21 cellular contexts compared by ENCODE assay signal in the genomic region with DNA sequence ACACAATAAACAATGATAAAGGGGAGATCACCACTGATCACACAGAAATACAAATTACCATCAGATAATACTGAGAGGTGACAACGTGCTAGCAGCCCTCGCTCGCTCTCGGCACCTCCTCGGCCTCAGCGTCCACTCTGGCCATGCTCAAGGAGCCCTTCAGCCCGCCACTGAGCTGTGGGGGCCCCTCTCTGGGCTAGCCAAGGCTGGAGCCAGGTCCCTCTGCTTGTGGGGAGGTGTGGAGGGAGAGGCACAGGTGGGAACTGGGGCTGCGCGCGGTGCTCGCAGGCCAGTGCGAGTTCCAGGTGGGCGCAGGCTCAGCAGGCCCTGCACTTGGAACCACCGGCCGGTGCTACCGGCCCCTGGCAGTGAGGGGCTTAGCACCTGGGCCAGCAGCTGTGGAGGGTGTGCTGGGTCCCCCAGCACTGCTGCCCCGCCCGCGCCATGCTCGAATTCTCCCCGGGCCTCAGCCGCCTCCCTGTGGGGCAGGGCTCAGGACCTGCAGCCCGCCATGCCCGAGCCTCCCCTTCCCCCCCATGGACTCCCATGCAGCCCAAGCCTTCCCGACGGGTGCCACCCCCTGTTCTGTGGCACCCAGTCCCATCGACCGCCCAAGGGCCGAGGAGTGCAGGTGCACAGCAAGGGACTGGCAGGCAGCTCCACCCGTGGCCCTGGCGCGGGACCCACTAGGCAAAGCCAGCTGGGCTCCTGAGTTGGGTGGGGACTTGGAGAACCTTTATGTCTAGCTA.
DNase-seq lines count a peak whose midpoint lies in the region; ATAC-seq and TF ChIP-seq lines count a peak whose summit lies in the region.
"Had no signal": no experiment of that assay in that cellular context is flagged by ENCODE, and none has a peak within 500 bp of the region (broad histone marks: within the 10 kb centered on the region; RNA-seq: fewer than 3 reads in every experiment).

No MANE protein-coding gene starts in this region.

- TF ChIP-seq POLR2A in spleen (IDR thresholded peaks at IDR 0.05) = no peak

- H3K27me3 Mint-ChIP-seq in stimulated activated naive CD8-positive, alpha-beta T cell treated with anti-CD3 and anti-CD28 coated beads, Interleukin-15, amount 100 ng/mL, for 72 hours = no peaks in the 10 kb centered on the region
- H3K27me3 Mint-ChIP-seq: CD4-positive, alpha-beta memory T cell had no signal

- no peaks in the 10 kb centered on the region for H3K27me3 ChIP-seq in lower lobe of right lung (ENCODE audit: low read depth)
- no peaks in the 10 kb centered on the region for H3K27me3 ChIP-seq in spleen (replicated peaks in 1 of 7)

- H3K9me3 ChIP-seq in lower lobe of right lung (peaks cover 5% of the 10 kb centered on the region), spleen (peaks cover 0 to 41% (median 18%) of the 10 kb centered on the region in 8 donors)
- H3K9me3 ChIP-seq: A549, HAP-1 had no signal

- H3K4me1 Mint-ChIP-seq in stimulated activated naive CD8-positive, alpha-beta T cell treated with anti-CD3 and anti-CD28 coated beads, Interleukin-15, amount 100 ng/mL, for 72 hours = no peaks in the 10 kb centered on the region
- H3K4me1 Mint-ChIP-seq: CD4-positive, alpha-beta memory T cell had no signal

- no peak overlapping the region for H3K27ac ChIP-seq in lower lobe of right lung
- H3K27ac ChIP-seq in spleen = no peak overlapping the region
- H3K27ac ChIP-seq: A549 had no signal

- H3K4me3 Mint-ChIP-seq in stimulated activated naive CD8-positive, alpha-beta T cell treated with anti-CD3 and anti-CD28 coated beads, Interleukin-15, amount 100 ng/mL, for 72 hours = no peak overlapping the region
- H3K4me3 Mint-ChIP-seq: CD4-positive, alpha-beta memory T cell; HFFc6 had no signal

- intact Hi-C loops in lower lobe of right lung (cut with DNase I) = no loop called here
- intact Hi-C loops in spleen (cut with DNase I; ENCODE audit: low total_unique reads) = no loop called here

- no peak for DNase-seq in stimulated activated naive CD8-positive, alpha-beta T cell treated with anti-CD3 and anti-CD28 coated beads, Interleukin-15, amount 100 ng/mL, for 72 hours
- DNase-seq in stimulated activated naive CD8-positive, alpha-beta T cell treated with anti-CD3 and anti-CD28 coated beads, Interleukin-15, Interleukin-2, amounts not matched to agents 100 U/mL and 50 U/mL, for 24 hours = no peak
- DNase-seq in lower lobe of right lung (peak; percentile 36), spleen (peak; percentile 72), SW 1271 (lab: John Stamatoyannopoulos, UW) (no peak), dedifferentiated amniotic fluid mesenchymal stem cell (ENCODE audit: extremely low spot score) (no peak)
- DNase-seq: 8988T; ACHN; AML-193; C1 segment of cervical spinal cord; Calu3; CD4-positive, alpha-beta memory T cell; COR-L47; DMS53; DMS79 treated with DMSO at 0.1 percent for 48 hours; GF-D8; GOT3; HFFc6 had no signal

- H3K36me3 ChIP-seq in lower lobe of right lung = no peaks in the 10 kb centered on the region
- H3K36me3 ChIP-seq in spleen = no peaks in the 10 kb centered on the region
- H3K36me3 ChIP-seq: HAP-1 had no signal

- H3K4me1 ChIP-seq in lower lobe of right lung = no peaks in the 10 kb centered on the region
- H3K4me1 ChIP-seq in spleen = no peaks in the 10 kb centered on the region
- H3K4me1 ChIP-seq: A549, HAP-1 had no signal

- no peak overlapping the region for H3K27ac Mint-ChIP-seq in stimulated activated naive CD8-positive, alpha-beta T cell treated with anti-CD3 and anti-CD28 coated beads, Interleukin-15, amount 100 ng/mL, for 72 hours
- H3K27ac Mint-ChIP-seq: CD4-positive, alpha-beta memory T cell; HFFc6 had no signal

- H3K4me3 ChIP-seq in lower lobe of right lung (no peak overlapping the region), spleen (no peak overlapping the region)
- H3K4me3 ChIP-seq: A549, HAP-1 had no signal

- TF ChIP-seq CTCF in lower lobe of right lung (IDR thresholded peaks at IDR 0.05) (no peak), spleen (IDR thresholded peaks at IDR 0.05 in 8 of 11, conservative IDR thresholded peaks at IDR 0.05 in 3 of 11) (no peak)

- peak; percentile 43 for ATAC-seq in stimulated activated naive CD8-positive, alpha-beta T cell treated with anti-CD3 and anti-CD28 coated beads, Interleukin-15, amount 100 ng/mL, for 72 hours
- ATAC-seq in stimulated activated naive CD8-positive, alpha-beta T cell treated with anti-CD3 and anti-CD28 coated beads, Interleukin-15, Interleukin-2, amounts not matched to agents 100 U/mL and 50 U/mL, for 24 hours = no peak
- ATAC-seq in lower lobe of right lung (no peak), GM21528 (IDR thresholded peaks at IDR 0.05; ENCODE audit: low FRiP score, unreplicated experiment) (no peak)
- ATAC-seq: A549 had no signal

- H3K9me3 Mint-ChIP-seq in stimulated activated naive CD8-positive, alpha-beta T cell treated with anti-CD3 and anti-CD28 coated beads, Interleukin-15, amount 100 ng/mL, for 72 hours = peaks cover 11 to 20% of the 10 kb centered on the region in 2 donors

- 89 to 96% (median 93%) methylated on average over 25 to 32 of the region's 32 CpGs for WGBS in spleen, 5 donors

Comparison
In these comparisons a context has a peak if more than half of its experiments do, and no peak if none do; other contexts are left out.
1. DNase-seq: peak in lower lobe of right lung (single experiment) and spleen (single experiment); none in stimulated activated naive CD8-positive, alpha-beta T cell treated with anti-CD3 and anti-CD28 coated beads, Interleukin-15, amount 100 ng/mL, for 72 hours (0 of 2), stimulated activated naive CD8-positive, alpha-beta T cell treated with anti-CD3 and anti-CD28 coated beads, Interleukin-15, Interleukin-2, amounts not matched to agents 100 U/mL and 50 U/mL, for 24 hours (single experiment), SW 1271 (0 of 2) and dedifferentiated amniotic fluid mesenchymal stem cell (single experiment).